24 cellular contexts compared by ENCODE assay signal in the genomic region with DNA sequence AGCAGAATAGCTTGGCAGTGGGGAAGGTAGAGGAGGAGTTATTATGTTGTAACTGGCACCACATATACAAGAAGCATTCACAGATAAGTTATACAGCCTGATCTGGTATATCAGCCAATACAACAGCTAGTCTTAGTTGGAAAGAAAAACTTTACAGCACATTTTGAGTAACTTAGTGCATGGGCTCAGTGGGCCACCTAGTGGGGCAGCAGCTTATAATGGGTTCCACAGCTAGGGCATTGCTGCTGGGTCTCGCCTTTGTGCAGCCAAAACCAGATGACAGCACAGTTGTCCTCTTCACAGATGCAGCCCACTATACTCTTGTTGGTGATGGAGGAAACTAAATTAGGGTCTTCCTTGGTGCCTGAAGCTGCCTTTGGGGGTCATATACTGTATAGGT.
A peak's percentile ranks its signal among the peaks of the same experiment; 100 is the strongest.
DNase-seq lines count a peak whose midpoint lies in the region; ATAC-seq, FAIRE-seq and TF ChIP-seq lines count a peak whose summit lies in the region.
"Had no signal": no experiment of that assay in that cellular context is flagged by ENCODE, and none has a peak within 500 bp of the region (broad histone marks: within the 10 kb centered on the region; RNA-seq: fewer than 3 reads in every experiment).

No MANE protein-coding gene starts in this region.

- H3K36me3 ChIP-seq in keratinocyte (ENCODE audit: control insufficient read depth in 2 of 2, extremely low read depth in 1 of 2, insufficient read depth in 2 of 2, low read length in 2 of 2): no peaks in the 10 kb centered on the region
- H3K36me3 ChIP-seq: heart right ventricle, ovary had no signal

- ATAC-seq in HG02642 (IDR thresholded peaks at IDR 0.05; ENCODE audit: poor library complexity, unreplicated experiment) (no peak), GM18873 (IDR thresholded peaks at IDR 0.05; ENCODE audit: low FRiP score, unreplicated experiment) (no peak)
- ATAC-seq: heart right ventricle, left ventricle myocardium superior had no signal

- no peak overlapping the region for H3K9ac ChIP-seq in keratinocyte (ENCODE audit: control insufficient read depth, extremely low read depth, insufficient read depth, low read length)

- no peaks in the 10 kb centered on the region for H3K9me1 ChIP-seq in keratinocyte (ENCODE audit: control insufficient read depth, extremely low read depth, insufficient read depth, low read length)

- H3K27me3 ChIP-seq in keratinocyte (ENCODE audit: control insufficient read depth, extremely low read depth, insufficient read depth, low read length): no peaks in the 10 kb centered on the region
- H3K27me3 ChIP-seq: ovary had no signal

- no peak overlapping the region for H3K27ac ChIP-seq in keratinocyte (ENCODE audit: control insufficient read depth, insufficient read depth, low read length)
- H3K27ac ChIP-seq: 22Rv1, heart right ventricle, ovary, PC-9, SJCRH30 had no signal

- H3K9me3 ChIP-seq in keratinocyte (ENCODE audit: control insufficient read depth, low read depth, low read length): no peaks in the 10 kb centered on the region
- H3K9me3 ChIP-seq: heart right ventricle, ovary, SJCRH30 had no signal

- H3K4me1 ChIP-seq in keratinocyte (ENCODE audit: control insufficient read depth, extremely low read depth, insufficient read depth, low read length): no peaks in the 10 kb centered on the region
- H3K4me1 ChIP-seq: SJCRH30 had no signal

- TF ChIP-seq CTCF in GM13977 (IDR thresholded peaks at IDR 0.05; ENCODE audit: extremely low read depth, insufficient read depth, missing control alignments) (peak; percentile 30), keratinocyte (optimal IDR thresholded peaks at IDR 0.05 in 1 of 3, IDR thresholded peaks at IDR 0.05 in 1 of 3, conservative IDR thresholded peaks at IDR 0.05 in 1 of 3; ENCODE audit: extremely low read depth in 1 of 3, insufficient read depth in 2 of 3, low read length in 3 of 3) (peak in 2 of 3 experiments; percentile 11 to 32)

- in situ Hi-C loops in GM13977 (cut with MboI; ENCODE audit: low pct_unique_long_range_greater_than_20kb, low sequenced_read_pairs, unreplicated experiment): no loop called here

- FAIRE-seq in keratinocyte (lab: Jason Lieb, UNC): no peak
- FAIRE-seq: astrocyte had no signal

- dilution Hi-C loops in keratinocyte (cut with MboI; ENCODE audit: extremely low pct_ligation_motif_present, low sequenced_read_pairs): no loop called here

- peak; percentile 3 for DNase-seq in DMS 273 (lab: John Stamatoyannopoulos, UW; ENCODE audit: unreplicated experiment)
- DNase-seq in DMS 273 treated with DMSO at 0.1 percent for 48 hours (lab: John Stamatoyannopoulos, UW): no peak
- no peak for DNase-seq in GM13977 (ENCODE audit: low spot score)
- peak; percentile 15 for DNase-seq in UCSD-AML1 (lab: John Stamatoyannopoulos, UW; ENCODE audit: unreplicated experiment)
- no peak for DNase-seq in keratinocyte (ENCODE audit: low read depth, low spot score)
- no peak for DNase-seq in NCI-H1436 treated with DMSO at 0.1 percent for 48 hours (lab: John Stamatoyannopoulos, UW)
- DNase-seq: activated CD4-positive, CD25-positive, alpha-beta regulatory T cell; activated CD8-positive, alpha-beta memory T cell treated with anti-CD3 and anti-CD28 coated beads for 24 hours; activated T-cell treated with anti-CD3 and anti-CD28 coated beads, Interleukin-2, amount 50 U/mL, for 48 hours; DMS79 treated with DMSO at 0.1 percent for 48 hours; HCEC 1CT; heart right ventricle; KG1; left ventricle myocardium superior; MV-4-11; NCI-H2029 treated with DMSO at 0.1 percent for 48 hours; NCI-H774; ovary; PC-9 had no signal

- H2AFZ ChIP-seq in keratinocyte (ENCODE audit: control insufficient read depth, low read length): no peak overlapping the region
- H2AFZ ChIP-seq: PC-9 had no signal

- H3K4me3 ChIP-seq in keratinocyte (ENCODE audit: control insufficient read depth in 2 of 3, extremely low read depth in 1 of 3, insufficient read depth in 2 of 3, low read depth in 1 of 3, low read length in 3 of 3): no peak overlapping the region
- H3K4me3 ChIP-seq: heart right ventricle, ovary, PC-9, SJCRH30 had no signal

- no peaks in the 10 kb centered on the region for H3K79me2 ChIP-seq in keratinocyte (ENCODE audit: control insufficient read depth, insufficient read depth, low read length)

- no peaks in the 10 kb centered on the region for H4K20me1 ChIP-seq in keratinocyte (ENCODE audit: control insufficient read depth, extremely low read depth, insufficient read depth, low read length)

- H3K4me2 ChIP-seq in keratinocyte (ENCODE audit: control insufficient read depth, extremely low read depth, insufficient read depth, low read depth, low read length): no peak overlapping the region
- H3K4me2 ChIP-seq: PC-9 had no signal

Comparison
In these comparisons a context has a peak if more than half of its experiments do, and no peak if none do; other contexts are left out.
1. DNase-seq: peak in DMS 273 (single experiment) and UCSD-AML1 (single experiment); none in DMS 273 treated with DMSO at 0.1 percent for 48 hours (single experiment), GM13977 (single experiment), keratinocyte (single experiment) and NCI-H1436 treated with DMSO at 0.1 percent for 48 hours (single experiment).